ENCODE assay signal across 24 cellular contexts in genomic region chr2:72050734-72051133, GRCh38.
"Had no signal": no experiment of that assay in that cellular context is flagged by ENCODE, and none has a peak within 500 bp of the region (broad histone marks: within the 10 kb centered on the region; RNA-seq: fewer than 3 reads in every experiment).

No MANE protein-coding gene starts in this region.

- H3K36me3 ChIP-seq: MG63, SJSA1 had no signal

- ATAC-seq: HepG2 had no signal

- H3K4me1 ChIP-seq: SJSA1 had no signal

- H3K4me3 ChIP-seq: MG63, SJSA1, SK-N-MC had no signal

- H3K9me3 ChIP-seq: SJSA1 had no signal

- H3K27ac ChIP-seq: SJSA1, SK-N-MC had no signal

- H3K27me3 ChIP-seq: MG63, SJSA1 had no signal

- DNase-seq: IMR-90, Karpas-422, KG1, MG63, NCI-H1092, NCI-H1105 treated with DMSO at 0.1 percent for 48 hours, NCI-H1417 treated with DMSO at 0.1 percent for 48 hours, NCI-H146, NCI-H1694 treated with DMSO at 0.1 percent for 48 hours, NCI-H2029, NCI-H2081 treated with DMSO at 0.1 percent for 48 hours, NCI-H2171, NCI-H226, NCI-H446, NCI-H510A, NCI-H524 treated with DMSO at 0.1 percent for 48 hours, NCI-H69, NCI-H774, Right ventricle myocardium superior, RPMI8226, SIG-M5 had no signal
